Comparison of ENCODE assay signal across 8 cellular contexts in the genomic region with DNA sequence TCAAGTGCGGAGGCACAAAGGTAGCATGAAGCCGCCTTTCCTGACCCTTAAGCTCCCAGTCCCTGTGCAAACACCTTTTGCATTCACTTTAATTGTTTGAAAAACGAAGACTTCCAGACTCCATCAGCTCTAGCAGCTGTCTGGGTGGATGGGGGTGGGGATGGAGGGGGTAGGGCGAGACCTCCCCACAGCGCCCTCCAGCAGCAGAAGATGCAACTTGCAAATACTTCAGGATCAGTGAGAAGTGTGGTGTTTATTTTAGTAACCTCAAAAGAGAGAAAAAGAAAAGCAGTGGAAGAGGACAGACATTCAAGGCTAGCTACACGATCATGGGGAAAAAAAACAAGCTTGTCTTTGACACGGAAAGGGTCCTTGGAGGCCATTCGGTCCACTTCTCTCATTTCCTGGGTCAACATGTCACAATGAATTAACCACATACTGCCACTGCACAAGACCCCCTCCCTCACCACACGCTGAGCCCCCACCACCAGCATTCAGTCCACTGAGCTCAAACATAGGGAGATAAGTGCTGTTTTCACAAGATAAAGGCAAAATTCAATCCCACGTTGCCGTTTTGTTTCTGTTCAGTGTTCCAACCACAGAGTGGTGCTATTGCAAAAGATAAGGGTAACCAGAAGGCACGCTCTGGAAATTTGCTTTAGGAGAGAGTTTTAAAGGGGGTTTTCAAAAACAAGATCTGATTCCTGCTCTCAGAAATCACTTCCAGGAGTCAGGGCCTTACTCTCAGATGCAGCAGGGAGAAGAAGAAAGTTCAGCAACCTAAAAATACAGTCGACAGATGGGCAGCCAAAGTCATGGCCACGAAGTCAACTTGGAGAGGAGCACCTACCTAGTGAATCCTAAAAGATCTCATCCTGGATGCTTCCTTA. TPM values are rescaled to one million over a fixed set of nuclear protein-coding genes. Genes with fewer than 3 reads are reported as not detected.
DNase-seq lines count a peak whose midpoint lies in the region; ATAC-seq, FAIRE-seq and TF ChIP-seq lines count a peak whose summit lies in the region.

No MANE protein-coding gene starts in this region.

- CTCF ChIA-PET in GM12878 (lab: Yijun Ruan, JAX) = interaction anchor here (0.7 kb wide), 1 partner anchor 403 kb away, joined by 3 read pairs; no protein-coding TSS in a partner anchor
- CTCF ChIA-PET in HepG2 (lab: Yijun Ruan, JAX; ENCODE audit: low intra/inter-chr PET ratio, low total read pairs) = no interaction called here

- no peaks in the 10 kb centered on the region for H3K9me3 ChIP-seq in Karpas-422 (ENCODE audit: low read length)
- H3K9me3 ChIP-seq in GM12878 (replicated peaks; ENCODE audit: control insufficient read depth, insufficient read depth, low read length) = no peaks in the 10 kb centered on the region
- H3K9me3 ChIP-seq in HepG2 (ENCODE audit: low read length) = no peaks in the 10 kb centered on the region

- BruUV-seq in GM12878 (replicated peaks; lab: Mats Ljungman, UMichigan) = no TSS peak
- no TSS peak for BruUV-seq in HepG2 (replicated peaks; lab: Mats Ljungman, UMichigan)

- intact Hi-C loops in GM12878 (cut with micrococcal nuclease; ENCODE audit: unreplicated experiment) (no loop called here), HepG2 (cut with micrococcal nuclease; ENCODE audit: unreplicated experiment) (no loop called here)

- SMC1A ChIA-PET in GM12878 (lab: Charles Lee; ENCODE audit: uncharacterized antibody, unreplicated experiment) = no interaction called here

- H3K4me3 ChIP-seq in Karpas-422 (ENCODE audit: low read length) (no peak overlapping the region), GM12878 (no peak overlapping the region), HepG2 (replicated peaks in 1 of 3; ENCODE audit: insufficient read depth in 1 of 3, low read depth in 2 of 3, low read length in 3 of 3) (no peak overlapping the region)

- 24% methylated on average over 14 of the region's 14 CpGs for WGBS in GM12878 (ENCODE audit: insufficient coverage, insufficient replicate concordance, low lambda C conversion rate, missing lambda C conversion rate)
- WGBS in HepG2 (ENCODE audit: low lambda C conversion rate) = 2% methylated on average over 12 of the region's 14 CpGs

- H3K27me3 ChIP-seq in Karpas-422 (ENCODE audit: low read length) (no peaks in the 10 kb centered on the region), GM12878 (replicated peaks in 1 of 2; ENCODE audit: control insufficient read depth in 2 of 2, insufficient read depth in 2 of 2, low read length in 1 of 2) (peaks cover 0 to 7% of the 10 kb centered on the region in 2 experiments; a peak in 3 of 4 replicates), HepG2 (ENCODE audit: control insufficient read depth in 1 of 2, insufficient read depth in 2 of 2, low read length in 2 of 2) (peaks cover 4 to 26% of the 10 kb centered on the region in 2 experiments; a peak in 4 of 5 replicates)

- no peak for TF ChIP-seq EP300 in GM12878 (IDR thresholded peaks at IDR 0.05; ENCODE audit: borderline replicate concordance in 1 of 2, control insufficient read depth in 1 of 2, low read depth in 2 of 2, low read length in 2 of 2)
- TF ChIP-seq EP300 in HepG2 (IDR thresholded peaks at IDR 0.05; ENCODE audit: low read depth in 2 of 2, low read length in 2 of 2) = no peak
- TF ChIP-seq EP300 in HepG2 (CRISPR knock-in tag; IDR thresholded peaks at IDR 0.05; ENCODE audit: borderline replicate concordance) = no peak

- no peak overlapping the region for H3K4me2 ChIP-seq in Karpas-422 (ENCODE audit: low read depth, low read length, poor library complexity, severe bottlenecking)
- H3K4me2 ChIP-seq in GM12878 (ENCODE audit: control insufficient read depth, insufficient read depth) = no peak overlapping the region
- H3K4me2 ChIP-seq in HepG2 (ENCODE audit: low read depth, low read length) = no peak overlapping the region

- H4K20me1 ChIP-seq in Karpas-422 (ENCODE audit: insufficient read depth, low read depth, low read length) = no peaks in the 10 kb centered on the region
- no peaks in the 10 kb centered on the region for H4K20me1 ChIP-seq in GM12878 (ENCODE audit: control insufficient read depth, insufficient read depth)
- no peaks in the 10 kb centered on the region for H4K20me1 ChIP-seq in HepG2 (ENCODE audit: insufficient read depth, low read length)

- peak in 2 of 3 experiments; percentile 13 to 23; a peak in 2 of 6 replicates for TF ChIP-seq CTCF in GM12878 (IDR thresholded peaks at IDR 0.05 in 2 of 3, conservative IDR thresholded peaks at IDR 0.05 in 1 of 3; ENCODE audit: control insufficient read depth in 2 of 3, extremely low read depth in 1 of 3, insufficient read depth in 1 of 3, low read depth in 3 of 3, low read length in 3 of 3)
- peak; percentile 56 for TF ChIP-seq CTCF in HepG2 (CRISPR knock-in tag; IDR thresholded peaks at IDR 0.05)

- H3K36me3 ChIP-seq in Karpas-422 (ENCODE audit: insufficient read depth, low read length) (no peaks in the 10 kb centered on the region), GM12878 (ENCODE audit: control insufficient read depth in 2 of 2, insufficient read depth in 2 of 2, low read length in 1 of 2) (no peaks in the 10 kb centered on the region), HepG2 (replicated peaks in 1 of 2; ENCODE audit: control insufficient read depth in 1 of 2, insufficient read depth in 2 of 2, low read length in 2 of 2) (no peaks in the 10 kb centered on the region)

- H3K79me2 ChIP-seq in Karpas-422 (ENCODE audit: low read length) (no peaks in the 10 kb centered on the region), GM12878 (ENCODE audit: control insufficient read depth, insufficient read depth, low read length) (no peaks in the 10 kb centered on the region), HepG2 (ENCODE audit: insufficient read depth, low read length) (no peaks in the 10 kb centered on the region)

- H2AFZ ChIP-seq in Karpas-422 (ENCODE audit: low read length) = no peak overlapping the region
- no peak overlapping the region for H2AFZ ChIP-seq in GM12878 (ENCODE audit: control insufficient read depth, low read depth, low read length)
- H2AFZ ChIP-seq in HepG2 (ENCODE audit: low read length) = no peak overlapping the region

- H3K9ac ChIP-seq in Karpas-422 (ENCODE audit: low read length) (no peak overlapping the region), GM12878 (ENCODE audit: control insufficient read depth, insufficient read depth, low read length) (no peak overlapping the region), HepG2 (ENCODE audit: insufficient read depth, low read depth, low read length) (no peak overlapping the region)

- H3K9me2 ChIP-seq in Karpas-422 (replicated peaks; ENCODE audit: insufficient read depth, low read length) = no peaks in the 10 kb centered on the region

- in situ Hi-C loops in GM12878 (cut with MboI) = no loop called here
- in situ Hi-C loops in HepG2 (cut with HindIII; ENCODE audit: extremely low pct_ligation_motif_present, low pct_unique_long_range_greater_than_20kb) = no loop called here

- ATAC-seq in GM12878 (no peak), HepG2 (no peak), HG03571 (IDR thresholded peaks at IDR 0.05; ENCODE audit: unreplicated experiment) (no peak), GM19397 (IDR thresholded peaks at IDR 0.05; ENCODE audit: unreplicated experiment) (no peak), GM18868 (IDR thresholded peaks at IDR 0.05; ENCODE audit: unreplicated experiment) (no peak)

- DNase-seq in Ammon's horn (ENCODE audit: low spot score) (peak; percentile 47), Karpas-422 (peak; percentile 62), GM12878 (ENCODE audit: low read depth, low spot score) (no peak), HepG2 (ENCODE audit: low spot score) (no peak), COR-L47 (lab: John Stamatoyannopoulos, UW) (no peak)

- H3K4me1 ChIP-seq in Karpas-422 (ENCODE audit: low read length) (no peaks in the 10 kb centered on the region), GM12878 (ENCODE audit: control insufficient read depth, insufficient read depth, low read length) (no peaks in the 10 kb centered on the region), HepG2 (ENCODE audit: insufficient read depth, low read length) (no peaks in the 10 kb centered on the region)

- RAD21 ChIA-PET in GM12878 (lab: Charles Lee; ENCODE audit: unreplicated experiment) = no interaction called here

- no peak overlapping the region for H3K27ac ChIP-seq in Karpas-422 (ENCODE audit: low read length)
- H3K27ac ChIP-seq in GM12878 (ENCODE audit: control insufficient read depth, insufficient read depth) = no peak overlapping the region
- no peak overlapping the region for H3K27ac ChIP-seq in HepG2 (ENCODE audit: extremely low read length, insufficient read depth, low read length)

- FAIRE-seq in GM12878 (lab: Jason Lieb, UNC) (no peak), HepG2 (lab: Jason Lieb, UNC) (no peak)

- no peak for TF ChIP-seq POLR2A in GM12878 (IDR thresholded peaks at IDR 0.05; ENCODE audit: low read depth, low read length)
- no peak for TF ChIP-seq POLR2A in HepG2 (IDR thresholded peaks at IDR 0.05; ENCODE audit: insufficient read depth in 1 of 2, low read depth in 2 of 2, low read length in 2 of 2)

- POLR2A ChIA-PET in GM12878 (lab: Charles Lee) (no interaction called here), HepG2 (lab: Yijun Ruan, JAX) (no interaction called here)

- TF ChIP-seq RAD21 in GM12878 (IDR thresholded peaks at IDR 0.05; ENCODE audit: insufficient read depth, low read depth, low read length) = peak; percentile 40
- TF ChIP-seq RAD21 in HepG2 (CRISPR knock-in tag; IDR thresholded peaks at IDR 0.05) = no peak

RNA-seq across cellular contexts. Expression of a gene that starts 3.3 kb away (rescaled TPM):
- not detected in 2 replicates for total RNA-seq in Karpas-422 (2014; rRNA removed; shearing (Covaris generic); ENCODE audit: low replicate concordance)
- not detected in 2 replicates for total RNA-seq in GM12878 (2013; cell fraction: nucleolus; rRNA removed)
- total RNA-seq in GM12878 (2014; rRNA removed) = not detected in 2 replicates
- not detected in 2 replicates for total RNA-seq in GM12878 (2014; rRNA removed; fragmentation: Illumina TruSeq; extraction: Trizol)
- total RNA-seq in GM12878 (2021) = not detected in 2 replicates
- not detected for polyA plus RNA-seq in GM12878 (2011; ENCODE audit: low read depth)
- 0.07 and 0.12 TPM in 2 replicates for polyA plus RNA-seq in GM12878 (2011; rRNA removed)
- 0.06 and 0.08 TPM in 2 replicates for polyA plus RNA-seq in GM12878 (2011; cell fraction: cytosol; rRNA removed)
- polyA plus RNA-seq in GM12878 (2011; cell fraction: nucleus; rRNA removed) = 0.24 TPM in 1 of 2 replicates, not detected in the other
- polyA plus RNA-seq in GM12878 (2012) = not detected in 2 replicates
- polyA plus RNA-seq in GM12878 (2014; fragmentation: Illumina TruSeq; extraction: Trizol) = not detected in 2 replicates
- polyA plus RNA-seq in GM12878 (2014; fragmentation: Nextera tagmentation; extraction: Ambion mirVana) = not detected
- not detected in 2 replicates for polyA plus RNA-seq in GM12878 (2014; rRNA removed)
- not detected for polyA plus RNA-seq in GM12878 (2016; fragmentation: Nextera tagmentation; extraction: Ambion mirVana)
- polyA minus RNA-seq in GM12878 (2011; rRNA and poly(A)+ RNA removed) = not detected in 2 replicates
- polyA minus RNA-seq in GM12878 (2011; cell fraction: cytosol; rRNA and poly(A)+ RNA removed) = not detected in 2 replicates
- polyA minus RNA-seq in GM12878 (2011; cell fraction: nucleus; rRNA and poly(A)+ RNA removed) = 0.36 TPM in 1 of 2 replicates, not detected in the other
- not detected in 2 replicates for total RNA-seq in HepG2 (2016; rRNA removed; fragmentation: Illumina TruSeq; extraction: Trizol)
- not detected in 2 replicates for total RNA-seq in HepG2 (2016; cell fraction: cytosol; rRNA removed; fragmentation: Illumina TruSeq; extraction: Trizol; ENCODE audit: low read depth)
- total RNA-seq in HepG2 (2016; cell fraction: insoluble cytoplasmic fraction; rRNA removed; fragmentation: Illumina TruSeq; extraction: Trizol) = not detected in 2 replicates
- not detected in 2 replicates for total RNA-seq in HepG2 (2016; cell fraction: membrane; rRNA removed; fragmentation: Illumina TruSeq; extraction: Trizol)
- not detected in 2 replicates for total RNA-seq in HepG2 (2016; cell fraction: nucleus; rRNA removed; fragmentation: Illumina TruSeq; extraction: Trizol)
- not detected in 2 replicates for polyA plus RNA-seq in HepG2 (2011; rRNA removed)
- not detected in 2 replicates for polyA plus RNA-seq in HepG2 (2011; cell fraction: cytosol; rRNA removed)
- polyA plus RNA-seq in HepG2 (2011; cell fraction: nucleus; rRNA removed) = not detected in 2 replicates
- not detected in 2 replicates for polyA plus RNA-seq in HepG2 (2012)
- polyA plus RNA-seq in HepG2 (2016; cell fraction: cytosol; fragmentation: Illumina TruSeq; extraction: Trizol; ENCODE audit: low read depth) = not detected in 2 replicates
- polyA plus RNA-seq in HepG2 (2016; cell fraction: insoluble cytoplasmic fraction; fragmentation: Illumina TruSeq; extraction: Trizol; ENCODE audit: low read depth) = not detected in 2 replicates
- polyA plus RNA-seq in HepG2 (2016; cell fraction: membrane; fragmentation: Illumina TruSeq; extraction: Trizol; ENCODE audit: low read depth) = not detected in 2 replicates
- not detected in 2 replicates for polyA plus RNA-seq in HepG2 (2016; cell fraction: nucleus; fragmentation: Illumina TruSeq; extraction: Trizol; ENCODE audit: insufficient read depth, low read depth)
- not detected in 2 replicates for polyA minus RNA-seq in HepG2 (2011; rRNA and poly(A)+ RNA removed; ENCODE audit: low replicate concordance)
- polyA minus RNA-seq in HepG2 (2011; cell fraction: cytosol; rRNA and poly(A)+ RNA removed) = not detected in 2 replicates
- polyA minus RNA-seq in HepG2 (2011; cell fraction: nucleus; rRNA and poly(A)+ RNA removed) = not detected in 2 replicates

Comparison
In these comparisons a context has a peak if more than half of its experiments do, and no peak if none do; other contexts are left out.
1. DNase-seq: peak in Ammon's horn (single experiment) and Karpas-422 (single experiment); none in GM12878 (single experiment), HepG2 (single experiment) and COR-L47 (single experiment).